ENCODE assay signal across 11 cellular contexts in the genomic region with DNA sequence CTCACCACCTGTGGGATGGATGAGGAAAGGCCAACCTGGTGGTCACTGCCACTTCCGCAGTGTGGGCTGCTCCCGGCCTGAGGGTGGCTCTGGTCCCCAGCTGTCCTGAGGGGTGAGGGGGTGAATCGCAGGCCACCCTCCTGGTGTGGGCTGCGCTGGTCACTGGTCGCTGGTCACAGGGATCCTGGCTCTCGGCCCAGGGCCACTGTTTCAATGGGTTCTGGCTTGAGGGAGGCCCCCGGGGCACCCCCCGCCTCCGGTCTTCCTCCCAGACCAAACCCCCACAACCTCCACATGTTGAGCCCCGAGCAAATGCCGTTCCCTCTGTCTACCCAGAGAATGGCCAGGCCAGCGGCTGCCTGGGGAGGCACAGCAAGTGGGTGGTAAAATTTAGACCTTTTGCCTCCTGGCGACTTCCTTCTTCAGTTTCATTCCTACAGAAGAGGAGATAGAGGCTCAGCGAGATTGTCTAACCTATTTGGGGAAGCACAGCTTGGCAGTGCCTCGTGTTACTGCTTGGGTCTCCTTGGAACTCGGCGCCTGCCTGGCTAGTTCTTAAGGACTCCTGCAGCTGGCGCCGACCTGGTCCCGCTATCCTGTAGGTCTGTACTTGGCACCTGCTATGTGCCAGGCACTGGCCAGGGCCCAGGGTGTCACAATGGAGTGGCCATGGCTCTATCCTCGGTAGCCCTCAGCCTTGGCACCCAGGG. TPM values are rescaled to one million over a fixed set of nuclear protein-coding genes. Genes with fewer than 3 reads are reported as not detected.
DNase-seq lines count a peak whose midpoint lies in the region; ATAC-seq, FAIRE-seq and TF ChIP-seq lines count a peak whose summit lies in the region.
"Had no signal": no experiment of that assay in that cellular context is flagged by ENCODE, and none has a peak within 500 bp of the region (broad histone marks: within the 10 kb centered on the region; RNA-seq: fewer than 3 reads in every experiment).

No MANE protein-coding gene starts in this region.

- peak in 8 of 14 donors; percentile 25 to 70 (median 56) for DNase-seq in C1 segment of cervical spinal cord (lab: John Stamatoyannopoulos, UW)
- no peak for DNase-seq in RWPE2 (ENCODE audit: low spot score)
- DNase-seq in globus pallidus (ENCODE audit: low spot score): peak; percentile 62
- DNase-seq in pancreas: peak in 3 of 6 donors; percentile 37 to 75 (median 69)
- no peak for DNase-seq in effector memory CD4-positive, alpha-beta T cell
- DNase-seq in cerebellum (ENCODE audit: low spot score): no peak
- DNase-seq in glomerular visceral epithelial cell (ENCODE audit: extremely low spot score): no peak
- DNase-seq: CD4-positive, CD25-positive, alpha-beta regulatory T cell; cerebellar nuclear complex; KG1 had no signal

- no peak for ATAC-seq in RWPE2 (ENCODE audit: low read depth)
- peak in 3 of 4 donors; percentile 4 to 39 (median 28) for ATAC-seq in pancreas
- no peak for ATAC-seq in HG02678 (IDR thresholded peaks at IDR 0.05; ENCODE audit: unreplicated experiment)

- H3K9me3 ChIP-seq in RWPE2 (ENCODE audit: severe bottlenecking): no peaks in the 10 kb centered on the region
- H3K9me3 ChIP-seq in pancreas: no peaks in the 10 kb centered on the region
- H3K9me3 ChIP-seq in effector memory CD4-positive, alpha-beta T cell (ENCODE audit: control insufficient read depth, low read length): no peaks in the 10 kb centered on the region

- no peak overlapping the region for H3K4me3 ChIP-seq in RWPE2 (ENCODE audit: severe bottlenecking)
- H3K4me3 ChIP-seq in pancreas: no peak overlapping the region
- H3K4me3 ChIP-seq in effector memory CD4-positive, alpha-beta T cell (ENCODE audit: insufficient read depth, low read depth, low read length, poor library complexity, severe bottlenecking): no peak overlapping the region

- H3K27ac ChIP-seq in RWPE2 (ENCODE audit: poor library complexity, severe bottlenecking): peak overlapping the region; percentile 95
- peak overlapping the region; percentile 78 to 90 (median 82) for H3K27ac ChIP-seq in pancreas
- H3K27ac ChIP-seq in effector memory CD4-positive, alpha-beta T cell (ENCODE audit: insufficient read depth, low read length, poor library complexity, severe bottlenecking): no peak overlapping the region

- H3K27me3 ChIP-seq in RWPE2 (ENCODE audit: insufficient read depth, poor library complexity, severe bottlenecking) (no peaks in the 10 kb centered on the region), pancreas (no peaks in the 10 kb centered on the region)
- no peaks in the 10 kb centered on the region for H3K27me3 ChIP-seq in effector memory CD4-positive, alpha-beta T cell (replicated peaks; ENCODE audit: control insufficient read depth, insufficient read depth, low read length, poor library complexity, severe bottlenecking)

- H3K36me3 ChIP-seq in RWPE2 (ENCODE audit: low read depth): no peaks in the 10 kb centered on the region
- H3K36me3 ChIP-seq in pancreas: no peaks in the 10 kb centered on the region
- H3K36me3 ChIP-seq in effector memory CD4-positive, alpha-beta T cell (ENCODE audit: control insufficient read depth, insufficient read depth, low read length): no peaks in the 10 kb centered on the region

- WGBS in pancreas, 2 donors: 63 to 65% methylated on average over 21 of the region's 21 CpGs

- H3K4me1 ChIP-seq in RWPE2 (ENCODE audit: insufficient read depth, poor library complexity, severe bottlenecking): peaks cover 75% of the 10 kb centered on the region
- peaks cover 46 to 61% (median 54%) of the 10 kb centered on the region in 3 donors for H3K4me1 ChIP-seq in pancreas
- no peaks in the 10 kb centered on the region for H3K4me1 ChIP-seq in effector memory CD4-positive, alpha-beta T cell (ENCODE audit: control insufficient read depth, insufficient read depth, low read length, poor library complexity, severe bottlenecking)

- no peak for FAIRE-seq in pancreas (lab: Jason Lieb, UNC)

- TF ChIP-seq CTCF in RWPE2 (IDR thresholded peaks at IDR 0.05; ENCODE audit: poor library complexity, severe bottlenecking) (no peak), pancreas (IDR thresholded peaks at IDR 0.05) (no peak)

- intact Hi-C loops in pancreas (cut with DNase I): no loop called here

RNA-seq across cellular contexts. Expression of a gene that starts 48.2 kb away (rescaled TPM):
- total RNA-seq in pancreas (10 to 100 TPM; 20.2 to 34.1 (median 22.9) TPM), cerebellum (5.7 TPM)
- 10 to 100 TPM; 22.4 to 35.1 TPM for polyA plus RNA-seq in pancreas

Comparison
In these comparisons a context has a peak if more than half of its experiments do, and no peak if none do; other contexts are left out.
1. DNase-seq: peak in C1 segment of cervical spinal cord (8 of 14) and globus pallidus (single experiment); none in RWPE2 (single experiment), effector memory CD4-positive, alpha-beta T cell (0 of 3), cerebellum (single experiment) and glomerular visceral epithelial cell (single experiment).
2. ATAC-seq: peak in pancreas (3 of 4); none in RWPE2 (single experiment) and HG02678 (single experiment).